In the genomic region with DNA sequence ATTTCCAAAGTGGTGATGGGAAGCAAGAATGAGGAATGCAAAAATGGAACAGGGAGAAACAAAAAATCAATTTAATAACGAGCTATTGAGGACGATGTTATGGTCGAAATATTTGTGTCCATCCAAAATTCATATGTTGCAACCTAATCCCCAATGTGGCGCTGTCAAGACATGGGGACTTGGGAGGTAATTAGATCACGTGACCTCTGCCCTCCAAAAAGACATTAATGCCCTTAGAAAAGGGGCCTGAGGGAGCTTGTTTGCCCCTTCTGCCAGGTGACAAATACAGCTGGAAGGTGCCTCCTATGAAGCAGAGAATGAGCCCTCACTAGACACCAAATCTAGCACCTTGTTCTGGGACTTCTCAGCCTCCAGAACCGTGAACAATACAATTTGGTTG, we compare ENCODE assay signal across 5 cellular contexts.
"Had no signal": no experiment of that assay in that cellular context is flagged by ENCODE, and none has a peak within 500 bp of the region (broad histone marks: within the 10 kb centered on the region; RNA-seq: fewer than 3 reads in every experiment).

No MANE protein-coding gene starts in this region.

- H3K27ac ChIP-seq: HL-60, KMS-11 had no signal

- H3K9ac ChIP-seq: KMS-11 had no signal

- H3K4me2 ChIP-seq: KMS-11 had no signal

- DNase-seq: IMR-90, KBM-7, KG1 had no signal
